Comparison of ENCODE assay signal across 1 cellular context in the genomic region with DNA sequence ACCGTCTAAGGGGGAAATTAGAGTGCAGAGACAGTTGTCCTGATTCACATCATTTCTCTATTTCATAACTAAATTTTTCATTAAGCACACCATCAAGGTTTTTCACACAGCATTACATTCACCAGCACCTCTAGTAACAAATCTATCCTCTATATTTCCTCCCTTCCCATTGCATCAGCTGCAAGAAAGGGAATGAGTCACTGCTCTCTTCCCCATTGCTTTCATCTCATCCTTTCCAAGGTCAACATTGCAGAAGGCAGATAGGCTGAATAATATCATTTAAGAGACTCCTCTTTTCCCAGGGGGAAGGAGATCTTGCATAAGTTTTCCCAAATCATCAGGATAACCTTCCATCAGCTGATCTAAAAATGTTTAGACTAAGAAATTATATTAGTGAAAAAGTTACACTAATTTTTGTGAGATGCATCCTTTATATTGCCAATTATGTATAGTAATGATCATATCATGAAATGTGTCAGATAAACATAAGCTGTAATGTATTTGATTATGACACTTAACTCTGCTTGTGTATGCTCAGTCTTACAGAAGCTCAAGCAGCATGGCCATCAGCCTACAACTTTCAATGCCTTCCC.
TF ChIP-seq lines count a peak whose summit lies in the region.

No MANE protein-coding gene starts in this region.

TF ChIP-seq in K562, 482 proteins besides CTCF, POLR2A, EP300 and RAD21 (continued from another document and continues in another):
- TF ChIP-seq ARNT (IDR thresholded peaks at IDR 0.05) = peak in 1 of 2 experiments; percentile 39; a peak in 2 of 4 replicates
- TF ChIP-seq CEBPB (tag; IDR thresholded peaks at IDR 0.05) = peak; percentile 77
- 0 out of 2 replicates have a peak, but pooled peaks have one; percentile 8 for TF ChIP-seq ELF4 (CRISPR knock-in tag; IDR thresholded peaks at IDR 0.05)
- TF ChIP-seq ZNF785 (CRISPR knock-in tag; IDR thresholded peaks at IDR 0.05) = no peak
- TF ChIP-seq ZNF263 (CRISPR knock-in tag; IDR thresholded peaks at IDR 0.05; ENCODE audit: borderline replicate concordance) = no peak
- TF ChIP-seq, protein P1, sequence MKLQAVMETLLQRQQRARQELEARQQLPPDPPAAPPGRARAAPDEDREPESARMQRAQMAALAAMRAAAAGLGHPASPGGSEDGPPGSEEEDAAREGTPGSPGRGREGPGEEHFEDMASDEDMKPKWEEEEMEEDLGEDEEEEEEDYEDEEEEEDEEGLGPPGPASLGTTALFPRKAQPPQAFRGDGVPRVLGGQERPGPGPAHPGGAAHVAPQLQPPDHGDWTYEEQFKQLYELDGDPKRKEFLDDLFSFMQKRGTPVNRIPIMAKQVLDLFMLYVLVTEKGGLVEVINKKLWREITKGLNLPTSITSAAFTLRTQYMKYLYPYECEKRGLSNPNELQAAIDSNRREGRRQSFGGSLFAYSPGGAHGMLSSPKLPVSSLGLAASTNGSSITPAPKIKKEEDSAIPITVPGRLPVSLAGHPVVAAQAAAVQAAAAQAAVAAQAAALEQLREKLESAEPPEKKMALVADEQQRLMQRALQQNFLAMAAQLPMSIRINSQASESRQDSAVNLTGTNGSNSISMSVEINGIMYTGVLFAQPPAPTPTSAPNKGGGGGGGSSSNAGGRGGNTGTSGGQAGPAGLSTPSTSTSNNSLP (IDR thresholded peaks at IDR 0.05; ENCODE audit: borderline replicate concordance, low read depth, low read length) = peak; percentile 54; the same call in 1 of the 2 replicates
- TF ChIP-seq HDAC3 (IDR thresholded peaks at IDR 0.05; ENCODE audit: borderline replicate concordance, partially characterized antibody) = peak; percentile 49
- peak; percentile 25 for TF ChIP-seq BRD9 (IDR thresholded peaks at IDR 0.05; ENCODE audit: low read depth, partially characterized antibody)
- peak; percentile 38; the same call in 1 of the 2 replicates for TF ChIP-seq ZZZ3 (IDR thresholded peaks at IDR 0.05)
- TF ChIP-seq SMARCA4 (IDR thresholded peaks at IDR 0.05) = peak; percentile 89
- TF ChIP-seq BRCA1 (IDR thresholded peaks at IDR 0.05) = no peak
- no peak for TF ChIP-seq BRCA1 (CRISPR knock-in tag; IDR thresholded peaks at IDR 0.05)
- TF ChIP-seq ZFP30 (CRISPR knock-in tag; IDR thresholded peaks at IDR 0.05; ENCODE audit: borderline replicate concordance) = no peak
- peak; percentile 91 for TF ChIP-seq EHMT2 (IDR thresholded peaks at IDR 0.05)
- no peak for TF ChIP-seq GATAD2A (IDR thresholded peaks at IDR 0.05)
- TF ChIP-seq RBM15 (IDR thresholded peaks at IDR 0.05; ENCODE audit: insufficient read depth, low read length) = no peak
- TF ChIP-seq BRF1 (IDR thresholded peaks at IDR 0.05; ENCODE audit: borderline replicate concordance, extremely low read depth, insufficient read length) = no peak
- no peak for TF ChIP-seq FOXP1 (CRISPR knock-in tag; IDR thresholded peaks at IDR 0.05)
- 0 out of 2 replicates have a peak, but pooled peaks have one; percentile 34 for TF ChIP-seq ZBTB17 (CRISPR knock-in tag; IDR thresholded peaks at IDR 0.05)
- TF ChIP-seq KLF16 (IDR thresholded peaks at IDR 0.05) = no peak
- TF ChIP-seq, protein P2, sequence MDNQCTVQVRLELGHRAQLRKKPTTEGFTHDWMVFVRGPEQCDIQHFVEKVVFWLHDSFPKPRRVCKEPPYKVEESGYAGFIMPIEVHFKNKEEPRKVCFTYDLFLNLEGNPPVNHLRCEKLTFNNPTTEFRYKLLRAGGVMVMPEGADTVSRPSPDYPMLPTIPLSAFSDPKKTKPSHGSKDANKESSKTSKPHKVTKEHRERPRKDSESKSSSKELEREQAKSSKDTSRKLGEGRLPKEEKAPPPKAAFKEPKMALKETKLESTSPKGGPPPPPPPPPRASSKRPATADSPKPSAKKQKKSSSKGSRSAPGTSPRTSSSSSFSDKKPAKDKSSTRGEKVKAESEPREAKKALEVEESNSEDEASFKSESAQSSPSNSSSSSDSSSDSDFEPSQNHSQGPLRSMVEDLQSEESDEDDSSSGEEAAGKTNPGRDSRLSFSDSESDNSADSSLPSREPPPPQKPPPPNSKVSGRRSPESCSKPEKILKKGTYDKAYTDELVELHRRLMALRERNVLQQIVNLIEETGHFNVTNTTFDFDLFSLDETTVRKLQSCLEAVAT (IDR thresholded peaks at IDR 0.05) = no peak
- TF ChIP-seq FOXJ2 (tag; IDR thresholded peaks at IDR 0.05) = 0 out of 2 replicates have a peak, but pooled peaks have one; percentile 37
- TF ChIP-seq ZNF175 (CRISPR knock-in tag; IDR thresholded peaks at IDR 0.05; ENCODE audit: low read depth) = 0 out of 2 replicates have a peak, but pooled peaks have one; percentile 13
- TF ChIP-seq ATF1 (CRISPR knock-in tag; IDR thresholded peaks at IDR 0.05) = no peak
- no peak for TF ChIP-seq ATF1 (tag; IDR thresholded peaks at IDR 0.05)
- TF ChIP-seq FOS (IDR thresholded peaks at IDR 0.05; ENCODE audit: extremely low read depth, insufficient read length) = peak; percentile 36
- TF ChIP-seq TRIM24 (IDR thresholded peaks at IDR 0.05) = peak; percentile 79 to 83; a peak in 2 of 4 replicates
- TF ChIP-seq, protein P3, sequence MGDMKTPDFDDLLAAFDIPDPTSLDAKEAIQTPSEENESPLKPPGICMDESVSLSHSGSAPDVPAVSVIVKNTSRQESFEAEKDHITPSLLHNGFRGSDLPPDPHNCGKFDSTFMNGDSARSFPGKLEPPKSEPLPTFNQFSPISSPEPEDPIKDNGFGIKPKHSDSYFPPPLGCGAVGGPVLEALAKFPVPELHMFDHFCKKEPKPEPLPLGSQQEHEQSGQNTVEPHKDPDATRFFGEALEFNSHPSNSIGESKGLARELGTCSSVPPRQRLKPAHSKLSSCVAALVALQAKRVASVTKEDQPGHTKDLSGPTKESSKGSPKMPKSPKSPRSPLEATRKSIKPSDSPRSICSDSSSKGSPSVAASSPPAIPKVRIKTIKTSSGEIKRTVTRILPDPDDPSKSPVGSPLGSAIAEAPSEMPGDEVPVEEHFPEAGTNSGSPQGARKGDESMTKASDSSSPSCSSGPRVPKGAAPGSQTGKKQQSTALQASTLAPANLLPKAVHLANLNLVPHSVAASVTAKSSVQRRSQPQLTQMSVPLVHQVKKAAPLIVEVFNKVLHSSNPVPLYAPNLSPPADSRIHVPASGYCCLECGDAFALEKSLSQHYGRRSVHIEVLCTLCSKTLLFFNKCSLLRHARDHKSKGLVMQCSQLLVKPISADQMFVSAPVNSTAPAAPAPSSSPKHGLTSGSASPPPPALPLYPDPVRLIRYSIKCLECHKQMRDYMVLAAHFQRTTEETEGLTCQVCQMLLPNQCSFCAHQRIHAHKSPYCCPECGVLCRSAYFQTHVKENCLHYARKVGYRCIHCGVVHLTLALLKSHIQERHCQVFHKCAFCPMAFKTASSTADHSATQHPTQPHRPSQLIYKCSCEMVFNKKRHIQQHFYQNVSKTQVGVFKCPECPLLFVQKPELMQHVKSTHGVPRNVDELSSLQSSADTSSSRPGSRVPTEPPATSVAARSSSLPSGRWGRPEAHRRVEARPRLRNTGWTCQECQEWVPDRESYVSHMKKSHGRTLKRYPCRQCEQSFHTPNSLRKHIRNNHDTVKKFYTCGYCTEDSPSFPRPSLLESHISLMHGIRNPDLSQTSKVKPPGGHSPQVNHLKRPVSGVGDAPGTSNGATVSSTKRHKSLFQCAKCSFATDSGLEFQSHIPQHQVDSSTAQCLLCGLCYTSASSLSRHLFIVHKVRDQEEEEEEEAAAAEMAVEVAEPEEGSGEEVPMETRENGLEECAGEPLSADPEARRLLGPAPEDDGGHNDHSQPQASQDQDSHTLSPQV (IDR thresholded peaks at IDR 0.05) = 0 out of 2 replicates have a peak, but pooled peaks have one; percentile 36
- peak; percentile 54; the same call in 1 of the 2 replicates for TF ChIP-seq NBN (IDR thresholded peaks at IDR 0.05; ENCODE audit: low read depth)
- 0 out of 4 replicates have a peak, but pooled peaks of 1 of the 2 experiments have one; percentile 5 for TF ChIP-seq KDM1A (IDR thresholded peaks at IDR 0.05)
- 0 out of 2 replicates have a peak, but pooled peaks have one; percentile 27 for TF ChIP-seq ZNF583 (CRISPR knock-in tag; IDR thresholded peaks at IDR 0.05)
- TF ChIP-seq, protein P4, sequence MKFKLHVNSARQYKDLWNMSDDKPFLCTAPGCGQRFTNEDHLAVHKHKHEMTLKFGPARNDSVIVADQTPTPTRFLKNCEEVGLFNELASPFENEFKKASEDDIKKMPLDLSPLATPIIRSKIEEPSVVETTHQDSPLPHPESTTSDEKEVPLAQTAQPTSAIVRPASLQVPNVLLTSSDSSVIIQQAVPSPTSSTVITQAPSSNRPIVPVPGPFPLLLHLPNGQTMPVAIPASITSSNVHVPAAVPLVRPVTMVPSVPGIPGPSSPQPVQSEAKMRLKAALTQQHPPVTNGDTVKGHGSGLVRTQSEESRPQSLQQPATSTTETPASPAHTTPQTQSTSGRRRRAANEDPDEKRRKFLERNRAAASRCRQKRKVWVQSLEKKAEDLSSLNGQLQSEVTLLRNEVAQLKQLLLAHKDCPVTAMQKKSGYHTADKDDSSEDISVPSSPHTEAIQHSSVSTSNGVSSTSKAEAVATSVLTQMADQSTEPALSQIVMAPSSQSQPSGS (CRISPR knock-in tag; IDR thresholded peaks at IDR 0.05) = no peak
- TF ChIP-seq, protein P5, sequence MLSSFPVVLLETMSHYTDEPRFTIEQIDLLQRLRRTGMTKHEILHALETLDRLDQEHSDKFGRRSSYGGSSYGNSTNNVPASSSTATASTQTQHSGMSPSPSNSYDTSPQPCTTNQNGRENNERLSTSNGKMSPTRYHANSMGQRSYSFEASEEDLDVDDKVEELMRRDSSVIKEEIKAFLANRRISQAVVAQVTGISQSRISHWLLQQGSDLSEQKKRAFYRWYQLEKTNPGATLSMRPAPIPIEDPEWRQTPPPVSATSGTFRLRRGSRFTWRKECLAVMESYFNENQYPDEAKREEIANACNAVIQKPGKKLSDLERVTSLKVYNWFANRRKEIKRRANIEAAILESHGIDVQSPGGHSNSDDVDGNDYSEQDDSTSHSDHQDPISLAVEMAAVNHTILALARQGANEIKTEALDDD (IDR thresholded peaks at IDR 0.05) = no peak
- TF ChIP-seq CHCHD3 (CRISPR knock-in tag; IDR thresholded peaks at IDR 0.05) = no peak
- TF ChIP-seq CEBPG (CRISPR knock-in tag; IDR thresholded peaks at IDR 0.05) = peak; percentile 98
- TF ChIP-seq CEBPG (tag; conservative IDR thresholded peaks at IDR 0.05 in 1 of 2, IDR thresholded peaks at IDR 0.05 in 1 of 2) = peak; percentile 90 to 98
- TF ChIP-seq ARID2 (IDR thresholded peaks at IDR 0.05) = no peak
- TF ChIP-seq SLC30A9 (CRISPR knock-in tag; IDR thresholded peaks at IDR 0.05) = no peak
- TF ChIP-seq, protein P6, sequence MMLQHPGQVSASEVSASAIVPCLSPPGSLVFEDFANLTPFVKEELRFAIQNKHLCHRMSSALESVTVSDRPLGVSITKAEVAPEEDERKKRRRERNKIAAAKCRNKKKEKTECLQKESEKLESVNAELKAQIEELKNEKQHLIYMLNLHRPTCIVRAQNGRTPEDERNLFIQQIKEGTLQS (IDR thresholded peaks at IDR 0.05) = peak; percentile 98
- TF ChIP-seq, protein P6 (CRISPR knock-in tag; conservative IDR thresholded peaks at IDR 0.05) = peak; percentile 75; the same call in 1 of the 2 replicates
- 0 out of 4 replicates have a peak, but pooled peaks of 1 of the 2 experiments have one; percentile 34 for TF ChIP-seq TEAD1 (CRISPR knock-in tag; IDR thresholded peaks at IDR 0.05)
- TF ChIP-seq, protein P7, sequence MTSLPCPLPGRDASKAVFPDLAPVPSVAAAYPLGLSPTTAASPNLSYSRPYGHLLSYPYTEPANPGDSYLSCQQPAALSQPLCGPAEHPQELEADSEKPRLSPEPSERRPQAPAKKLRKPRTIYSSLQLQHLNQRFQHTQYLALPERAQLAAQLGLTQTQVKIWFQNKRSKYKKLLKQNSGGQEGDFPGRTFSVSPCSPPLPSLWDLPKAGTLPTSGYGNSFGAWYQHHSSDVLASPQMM (CRISPR knock-in tag; IDR thresholded peaks at IDR 0.05) = no peak
- TF ChIP-seq HEY1 (CRISPR knock-in tag; IDR thresholded peaks at IDR 0.05; ENCODE audit: borderline replicate concordance) = no peak
- TF ChIP-seq NEUROD1 (IDR thresholded peaks at IDR 0.05; ENCODE audit: borderline replicate concordance, low read depth, low read length, partially characterized antibody) = peak; percentile 34
- TF ChIP-seq, protein P8, sequence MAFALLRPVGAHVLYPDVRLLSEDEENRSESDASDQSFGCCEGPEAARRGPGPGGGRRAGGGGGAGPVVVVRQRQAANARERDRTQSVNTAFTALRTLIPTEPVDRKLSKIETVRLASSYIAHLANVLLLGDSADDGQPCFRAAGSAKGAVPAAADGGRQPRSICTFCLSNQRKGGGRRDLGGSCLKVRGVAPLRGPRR (CRISPR knock-in tag; IDR thresholded peaks at IDR 0.05) = no peak
- TF ChIP-seq ZNF695 (CRISPR knock-in tag; IDR thresholded peaks at IDR 0.05) = no peak
- TF ChIP-seq PRMT5 (CRISPR knock-in tag; IDR thresholded peaks at IDR 0.05) = no peak
- TF ChIP-seq, protein P9, sequence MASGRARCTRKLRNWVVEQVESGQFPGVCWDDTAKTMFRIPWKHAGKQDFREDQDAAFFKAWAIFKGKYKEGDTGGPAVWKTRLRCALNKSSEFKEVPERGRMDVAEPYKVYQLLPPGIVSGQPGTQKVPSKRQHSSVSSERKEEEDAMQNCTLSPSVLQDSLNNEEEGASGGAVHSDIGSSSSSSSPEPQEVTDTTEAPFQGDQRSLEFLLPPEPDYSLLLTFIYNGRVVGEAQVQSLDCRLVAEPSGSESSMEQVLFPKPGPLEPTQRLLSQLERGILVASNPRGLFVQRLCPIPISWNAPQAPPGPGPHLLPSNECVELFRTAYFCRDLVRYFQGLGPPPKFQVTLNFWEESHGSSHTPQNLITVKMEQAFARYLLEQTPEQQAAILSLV (tag; IDR thresholded peaks at IDR 0.05) = peak; percentile 52; the same call in 1 of the 2 replicates
- peak; percentile 64 for TF ChIP-seq SOX6 (IDR thresholded peaks at IDR 0.05)
- peak; percentile 31 for TF ChIP-seq CXXC5 (CRISPR knock-in tag; IDR thresholded peaks at IDR 0.05)
- TF ChIP-seq KLF10 (CRISPR knock-in tag; IDR thresholded peaks at IDR 0.05) = no peak
- TF ChIP-seq, protein P10, sequence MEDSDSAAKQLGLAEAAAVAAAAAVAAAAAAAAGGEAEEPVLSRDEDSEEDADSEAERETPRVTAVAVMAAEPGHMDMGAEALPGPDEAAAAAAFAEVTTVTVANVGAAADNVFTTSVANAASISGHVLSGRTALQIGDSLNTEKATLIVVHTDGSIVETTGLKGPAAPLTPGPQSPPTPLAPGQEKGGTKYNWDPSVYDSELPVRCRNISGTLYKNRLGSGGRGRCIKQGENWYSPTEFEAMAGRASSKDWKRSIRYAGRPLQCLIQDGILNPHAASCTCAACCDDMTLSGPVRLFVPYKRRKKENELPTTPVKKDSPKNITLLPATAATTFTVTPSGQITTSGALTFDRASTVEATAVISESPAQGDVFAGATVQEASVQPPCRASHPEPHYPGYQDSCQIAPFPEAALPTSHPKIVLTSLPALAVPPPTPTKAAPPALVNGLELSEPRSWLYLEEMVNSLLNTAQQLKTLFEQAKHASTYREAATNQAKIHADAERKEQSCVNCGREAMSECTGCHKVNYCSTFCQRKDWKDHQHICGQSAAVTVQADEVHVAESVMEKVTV (CRISPR knock-in tag; IDR thresholded peaks at IDR 0.05) = peak; percentile 49; the same call in 1 of the 2 replicates
- TF ChIP-seq ZSCAN32 (CRISPR knock-in tag; IDR thresholded peaks at IDR 0.05) = peak; percentile 75
- peak; percentile 78 for TF ChIP-seq EP400 (IDR thresholded peaks at IDR 0.05)
- no peak for TF ChIP-seq ELF2 (CRISPR knock-in tag; IDR thresholded peaks at IDR 0.05)
